33 cellular contexts compared by ENCODE assay signal in genomic region chr2:5777089-5777488, GRCh38.
DNase-seq lines count a peak whose midpoint lies in the region; ATAC-seq, FAIRE-seq and TF ChIP-seq lines count a peak whose summit lies in the region.
"Had no signal": no experiment of that assay in that cellular context is flagged by ENCODE, and none has a peak within 500 bp of the region (broad histone marks: within the 10 kb centered on the region; RNA-seq: fewer than 3 reads in every experiment).

No MANE protein-coding gene starts in this region.

- peak overlapping the region in 1 of 4 donors; percentile 22 for H3K27ac ChIP-seq in pancreas
- H3K27ac ChIP-seq: BLaER1, GM23248, neural progenitor cell, sigmoid colon, SJSA1 had no signal

- no peaks in the 10 kb centered on the region for H3K9me3 Mint-ChIP-seq in activated naive CD8-positive, alpha-beta T cell treated with anti-CD3 and anti-CD28 coated beads for 36 hours
- H3K9me3 Mint-ChIP-seq: activated T-helper 17 cell treated with anti-CD3 and anti-CD28 coated beads, Interleukin-2, amount 50 U/mL, for 72 hours had no signal

- H3K27me3 ChIP-seq in pancreas: no peaks in the 10 kb centered on the region
- H3K27me3 ChIP-seq: BLaER1, neural progenitor cell, sigmoid colon, SJSA1 had no signal

- intact Hi-C loops in pancreas (cut with DNase I): no loop called here

- no peaks in the 10 kb centered on the region for H3K4me1 ChIP-seq in pancreas
- H3K4me1 ChIP-seq: BLaER1, neural progenitor cell, sigmoid colon, SJSA1 had no signal

- TF ChIP-seq CTCF in LNCaP clone FGC (IDR thresholded peaks at IDR 0.05; ENCODE audit: control insufficient read depth, extremely low read depth, insufficient read depth) (no peak), epithelial cell of esophagus (IDR thresholded peaks at IDR 0.05; ENCODE audit: insufficient read depth, low read depth, low read length, missing control alignments) (no peak), pancreas (IDR thresholded peaks at IDR 0.05) (no peak)

- H3K4me3 ChIP-seq in LNCaP clone FGC (ENCODE audit: low read depth, low read length) (no peak overlapping the region), epithelial cell of esophagus (ENCODE audit: low read length) (no peak overlapping the region), pancreas (no peak overlapping the region)
- H3K4me3 ChIP-seq: BLaER1, GM12878, GM23248, neural progenitor cell, sigmoid colon, SJSA1 had no signal

- DNase-seq in DMS53 treated with DMSO at 0.1 percent for 48 hours (lab: John Stamatoyannopoulos, UW; ENCODE audit: unreplicated experiment): peak; percentile 59
- peak; percentile 72 for DNase-seq in LNCaP clone FGC (ENCODE audit: low read depth)
- DNase-seq in epithelial cell of esophagus (ENCODE audit: low read depth): peak; percentile 49
- DNase-seq in pancreas: peak in 2 of 6 donors; percentile 11 to 42
- no peak for DNase-seq in RPMI8226
- no peak for DNase-seq in activated naive CD8-positive, alpha-beta T cell treated with anti-CD3 and anti-CD28 coated beads for 36 hours
- no peak for DNase-seq in NCI-H1694 (lab: John Stamatoyannopoulos, UW)
- DNase-seq: activated CD4-positive, alpha-beta T cell treated with anti-CD3 and anti-CD28 coated beads, Interleukin-2, amount 50 U/mL, for 48 hours; activated CD8-positive, alpha-beta memory T cell treated with anti-CD3 and anti-CD28 coated beads, Interleukin-2, amount 50 U/mL, for 48 hours; anterior cingulate cortex; central memory CD4-positive, alpha-beta T cell; glutamatergic neuron; GM23248; HFFc6; kidney; NCI-H1092; NCI-H2029; NCI-H226; NCI-H774; posterior cingulate gyrus; sigmoid colon; stimulated activated CD4-positive, alpha-beta T cell treated with anti-CD3 and anti-CD28 coated beads, Interleukin-15, amount 100 ng/mL, for 24 hours; stimulated activated naive B cell treated with anti-CD40 and anti-IgM and Interleukin-4, amounts not matched to agents 10 μg/mL and 1 μg/mL and 100 μg/mL, for 72 hours; T-cell had no signal

- ATAC-seq in pancreas (peak; percentile 56 to 70 (median 63)), HG02798 (IDR thresholded peaks at IDR 0.05; ENCODE audit: poor library complexity, unreplicated experiment) (no peak)
- ATAC-seq: activated naive CD4-positive, alpha-beta T cell treated with anti-CD3 and anti-CD28 coated beads, Interleukin-2, amount 50 U/mL, for 72 hours; activated T-helper 17 cell treated with anti-CD3 and anti-CD28 coated beads, Interleukin-2, amount 50 U/mL, for 72 hours; GM12878; HepG2; stimulated activated naive B cell treated with anti-CD40 and anti-IgM and Interleukin-4, amounts not matched to agents 10 μg/mL and 1 μg/mL and 100 μg/mL, for 72 hours; T-cell had no signal

- H3K9me3 ChIP-seq in pancreas: no peaks in the 10 kb centered on the region
- H3K9me3 ChIP-seq: BLaER1, sigmoid colon, SJSA1 had no signal

- H3K4me3 Mint-ChIP-seq in activated naive CD8-positive, alpha-beta T cell treated with anti-CD3 and anti-CD28 coated beads for 36 hours: no peak overlapping the region
- H3K4me3 Mint-ChIP-seq: activated T-helper 17 cell treated with anti-CD3 and anti-CD28 coated beads, Interleukin-2, amount 50 U/mL, for 72 hours; HFFc6; neural progenitor cell; stimulated activated naive B cell treated with anti-CD40 and anti-IgM and Interleukin-4, amounts not matched to agents 10 μg/mL and 1 μg/mL and 100 μg/mL, for 72 hours; T-cell had no signal

- FAIRE-seq in pancreas (lab: Jason Lieb, UNC): no peak
- FAIRE-seq: GM12878, HepG2, kidney, urothelium cell line had no signal

- H3K36me3 Mint-ChIP-seq in activated naive CD8-positive, alpha-beta T cell treated with anti-CD3 and anti-CD28 coated beads for 36 hours: no peaks in the 10 kb centered on the region
- H3K36me3 Mint-ChIP-seq: neural progenitor cell; stimulated activated naive B cell treated with anti-CD40 and anti-IgM and Interleukin-4, amounts not matched to agents 10 μg/mL and 1 μg/mL and 100 μg/mL, for 72 hours; T-cell had no signal

- H3K4me1 Mint-ChIP-seq in activated naive CD8-positive, alpha-beta T cell treated with anti-CD3 and anti-CD28 coated beads for 36 hours: no peaks in the 10 kb centered on the region
- H3K4me1 Mint-ChIP-seq: activated T-helper 17 cell treated with anti-CD3 and anti-CD28 coated beads, Interleukin-2, amount 50 U/mL, for 72 hours; neural progenitor cell; stimulated activated naive B cell treated with anti-CD40 and anti-IgM and Interleukin-4, amounts not matched to agents 10 μg/mL and 1 μg/mL and 100 μg/mL, for 72 hours; T-cell had no signal

- 30 to 33% methylated on average over 4 of the region's 4 CpGs for WGBS in pancreas, 2 donors

- H3K27ac Mint-ChIP-seq in activated naive CD8-positive, alpha-beta T cell treated with anti-CD3 and anti-CD28 coated beads for 36 hours: no peak overlapping the region
- H3K27ac Mint-ChIP-seq: activated naive CD4-positive, alpha-beta T cell treated with anti-CD3 and anti-CD28 coated beads, Interleukin-2, amount 50 U/mL, for 72 hours; activated T-helper 17 cell treated with anti-CD3 and anti-CD28 coated beads, Interleukin-2, amount 50 U/mL, for 72 hours; HFFc6; neural progenitor cell; stimulated activated naive B cell treated with anti-CD40 and anti-IgM and Interleukin-4, amounts not matched to agents 10 μg/mL and 1 μg/mL and 100 μg/mL, for 72 hours; T-cell had no signal

- peaks cover 3% of the 10 kb centered on the region for H3K27me3 Mint-ChIP-seq in activated naive CD8-positive, alpha-beta T cell treated with anti-CD3 and anti-CD28 coated beads for 36 hours
- H3K27me3 Mint-ChIP-seq: activated T-helper 17 cell treated with anti-CD3 and anti-CD28 coated beads, Interleukin-2, amount 50 U/mL, for 72 hours; stimulated activated naive B cell treated with anti-CD40 and anti-IgM and Interleukin-4, amounts not matched to agents 10 μg/mL and 1 μg/mL and 100 μg/mL, for 72 hours; T-cell had no signal

- H3K36me3 ChIP-seq in pancreas: no peaks in the 10 kb centered on the region
- H3K36me3 ChIP-seq: BLaER1, neural progenitor cell, sigmoid colon, SJSA1 had no signal

Comparison
In these comparisons a context has a peak if more than half of its experiments do, and no peak if none do; other contexts are left out.
1. DNase-seq: peak in DMS53 treated with DMSO at 0.1 percent for 48 hours (single experiment), LNCaP clone FGC (single experiment) and epithelial cell of esophagus (single experiment); none in RPMI8226 (single experiment), activated naive CD8-positive, alpha-beta T cell treated with anti-CD3 and anti-CD28 coated beads for 36 hours (single experiment) and NCI-H1694 (single experiment).